Comparison of ENCODE assay signal across 24 cellular contexts in the genomic region with DNA sequence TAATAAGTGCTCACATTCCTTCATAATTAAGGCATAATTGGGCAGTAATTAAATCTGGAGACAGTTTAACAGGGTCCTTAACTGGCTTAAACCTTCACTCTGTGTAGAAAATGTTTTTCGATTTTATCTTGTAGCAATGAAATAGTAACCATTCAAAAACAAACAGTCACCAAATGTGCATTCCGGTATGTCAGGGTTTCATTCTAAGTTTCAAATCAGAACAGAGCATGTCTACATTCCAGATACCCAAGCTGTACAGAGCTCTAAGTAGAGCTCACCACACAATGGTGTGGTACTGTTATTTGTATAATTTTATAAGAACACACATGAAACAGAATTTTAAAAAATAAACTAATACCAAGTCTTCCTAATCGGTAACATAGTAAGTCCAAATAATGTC. TPM values are rescaled to one million over a fixed set of nuclear protein-coding genes. Genes with fewer than 3 reads are reported as not detected.
DNase-seq lines count a peak whose midpoint lies in the region; ATAC-seq and TF ChIP-seq lines count a peak whose summit lies in the region.
"Had no signal": no experiment of that assay in that cellular context is flagged by ENCODE, and none has a peak within 500 bp of the region (broad histone marks: within the 10 kb centered on the region; RNA-seq: fewer than 3 reads in every experiment).

No MANE protein-coding gene starts in this region.

- TF ChIP-seq EP300 in SK-N-SH (IDR thresholded peaks at IDR 0.05; ENCODE audit: borderline replicate concordance in 1 of 2, low read depth in 1 of 2, low read length in 1 of 2), result no peak

- H2AFZ ChIP-seq in SK-N-SH (ENCODE audit: low read depth), result no peak overlapping the region

- POLR2A ChIA-PET in SK-N-SH (lab: Yijun Ruan, JAX), result no interaction called here

- no peaks in the 10 kb centered on the region for H3F3A ChIP-seq in SK-N-SH (replicated peaks; ENCODE audit: insufficient read depth)

- no peak overlapping the region for H3K4me3 ChIP-seq in SK-N-SH (ENCODE audit: low read depth in 2 of 2, low read length in 1 of 2)
- H3K4me3 ChIP-seq in adipocyte (ENCODE audit: low read length), result no peak overlapping the region
- no peak overlapping the region for H3K4me3 ChIP-seq in thyroid gland (replicated peaks in 1 of 3)

- H3K4me1 Mint-ChIP-seq in stimulated activated effector memory CD8-positive, alpha-beta T cell treated with anti-CD3 and anti-CD28 coated beads, Interleukin-12 subunit alpha, Interleukin-12 subunit beta, amount 100 ng/mL, for 72 hours, result peaks cover 42% of the 10 kb centered on the region

- no peak overlapping the region for H3K4me3 Mint-ChIP-seq in stimulated activated effector memory CD8-positive, alpha-beta T cell treated with anti-CD3 and anti-CD28 coated beads, Interleukin-12 subunit alpha, Interleukin-12 subunit beta, amount 100 ng/mL, for 72 hours
- H3K4me3 Mint-ChIP-seq: CD4-positive, CD25-positive, alpha-beta regulatory T cell had no signal

- H3K36me3 Mint-ChIP-seq in stimulated activated effector memory CD8-positive, alpha-beta T cell treated with anti-CD3 and anti-CD28 coated beads, Interleukin-12 subunit alpha, Interleukin-12 subunit beta, amount 100 ng/mL, for 72 hours, result peaks cover 71% of the 10 kb centered on the region

- H3K27ac Mint-ChIP-seq in stimulated activated effector memory CD8-positive, alpha-beta T cell treated with anti-CD3 and anti-CD28 coated beads, Interleukin-12 subunit alpha, Interleukin-12 subunit beta, amount 100 ng/mL, for 72 hours, result peak overlapping the region; percentile 43

- CTCF ChIA-PET in SK-N-SH (lab: Yijun Ruan, JAX), result interaction anchor here (0.9 to 1.6 kb wide), 2 partner anchors 14 to 15 kb away, joined by 3 to 4 read pairs; no protein-coding TSS in a partner anchor

- H3K36me3 ChIP-seq in SK-N-SH (replicated peaks in 1 of 2; ENCODE audit: control insufficient read depth in 1 of 2, insufficient read depth in 2 of 2, low read length in 1 of 2) (peaks cover 10 to 13% of the 10 kb centered on the region in 2 experiments), adipocyte (ENCODE audit: control insufficient read depth, insufficient read depth, low read length, severe bottlenecking) (peaks cover 18% of the 10 kb centered on the region), thyroid gland (no peaks in the 10 kb centered on the region)

- peaks cover 9% of the 10 kb centered on the region for H4K20me1 ChIP-seq in SK-N-SH (ENCODE audit: insufficient read depth)

- peaks cover 46% of the 10 kb centered on the region for H3K79me2 ChIP-seq in SK-N-SH (ENCODE audit: insufficient read depth)

- H3K4me1 ChIP-seq in SK-N-SH (ENCODE audit: control insufficient read depth in 1 of 2, insufficient read depth in 2 of 2, low read depth in 1 of 2, low read length in 1 of 2) (peaks cover 0 to 2% of the 10 kb centered on the region in 2 experiments; a peak in 2 of 4 replicates), adipocyte (ENCODE audit: control insufficient read depth, insufficient read depth, low read length) (peaks cover 36% of the 10 kb centered on the region), thyroid gland (peaks cover 15 to 19% of the 10 kb centered on the region in 2 donors)

- H3K9ac ChIP-seq in SK-N-SH (no peak overlapping the region), adipocyte (ENCODE audit: low read length) (no peak overlapping the region)
- H3K9ac ChIP-seq: KMS-11 had no signal

- DNase-seq in SK-N-SH (no peak), adipocyte (ENCODE audit: low read depth) (peak; percentile 32), hepatic stellate cell (ENCODE audit: low spot score) (peak; percentile 18), kidney glomerular epithelial cell (lab: John Stamatoyannopoulos, UW) (no peak), AG20443 (ENCODE audit: low spot score) (no peak), thyroid gland (no peak)
- DNase-seq in stimulated activated effector memory CD8-positive, alpha-beta T cell treated with anti-CD3 and anti-CD28 coated beads, Interleukin-12 subunit alpha, Interleukin-12 subunit beta, amount 100 ng/mL, for 72 hours (ENCODE audit: low spot score in 2 of 2), result no peak
- DNase-seq: CD4-positive, CD25-positive, alpha-beta regulatory T cell; COR-L47; DND-41; GOT3; HCEC 1CT; NCI-H1105; NCI-H146; NCI-H2029 treated with DMSO at 0.1 percent for 48 hours; NCI-H226; NCI-H510A treated with DMSO at 0.1 percent for 48 hours; NCI-H748 treated with DMSO at 0.1 percent for 48 hours; NK-92 treated with Interleukin-12 subunit alpha and Interleukin-12 subunit beta, amount 100 ng/mL, for 24 hours; SIG-M5 had no signal

- intact Hi-C loops in thyroid gland (cut with DNase I), result no loop called here

- 91% methylated on average over 3 of the region's 3 CpGs for WGBS in SK-N-SH (ENCODE audit: low lambda C conversion rate)
- 88 to 96% methylated on average over 3 of the region's 3 CpGs for WGBS in thyroid gland, 2 donors

- ATAC-seq in SK-N-SH treated with all-trans-retinoic acid at 6 μM for 48 hours, result 0 out of 3 replicates have a peak, but pooled peaks have one; percentile 37
- no peak for ATAC-seq in stimulated activated effector memory CD8-positive, alpha-beta T cell treated with anti-CD3 and anti-CD28 coated beads, Interleukin-12 subunit alpha, Interleukin-12 subunit beta, amount 100 ng/mL, for 72 hours
- ATAC-seq: Panc1 had no signal

- H3K9me2 ChIP-seq in SK-N-SH, result no peaks in the 10 kb centered on the region

- no peaks in the 10 kb centered on the region for H3K27me3 ChIP-seq in SK-N-SH (ENCODE audit: insufficient read depth)
- H3K27me3 ChIP-seq in adipocyte (replicated peaks; ENCODE audit: control insufficient read depth, insufficient read depth, low read length), result no peaks in the 10 kb centered on the region
- no peaks in the 10 kb centered on the region for H3K27me3 ChIP-seq in thyroid gland

- H3K9me3 Mint-ChIP-seq in stimulated activated effector memory CD8-positive, alpha-beta T cell treated with anti-CD3 and anti-CD28 coated beads, Interleukin-12 subunit alpha, Interleukin-12 subunit beta, amount 100 ng/mL, for 72 hours, result no peaks in the 10 kb centered on the region

- TF ChIP-seq RAD21 in SK-N-SH (IDR thresholded peaks at IDR 0.05; ENCODE audit: low read length), result no peak

- TF ChIP-seq POLR2A in thyroid gland (IDR thresholded peaks at IDR 0.05), result no peak

- no peak for TF ChIP-seq CTCF in SK-N-SH (IDR thresholded peaks at IDR 0.05)
- no peak for TF ChIP-seq CTCF in thyroid gland (IDR thresholded peaks at IDR 0.05)

- no peak overlapping the region for H3K4me2 ChIP-seq in SK-N-SH
- H3K4me2 ChIP-seq: KMS-11 had no signal

- no peak overlapping the region for H3K27ac ChIP-seq in SK-N-SH (ENCODE audit: low read depth in 2 of 2, low read length in 1 of 2)
- no peak overlapping the region for H3K27ac ChIP-seq in thyroid gland
- H3K27ac ChIP-seq: 22Rv1, KMS-11 had no signal

- H3K9me3 ChIP-seq in SK-N-SH, result no peaks in the 10 kb centered on the region
- no peaks in the 10 kb centered on the region for H3K9me3 ChIP-seq in adipocyte (ENCODE audit: control insufficient read depth, low read length)
- no peaks in the 10 kb centered on the region for H3K9me3 ChIP-seq in thyroid gland

TF ChIP-seq in SK-N-SH treated with all-trans-retinoic acid at 6 μM for 48 hours, 23 proteins besides CTCF, POLR2A, EP300 and RAD21:
- TF ChIP-seq ISL1 (CRISPR knock-in tag; IDR thresholded peaks at IDR 0.05) (peak; percentile 16; the same call in 1 of the 2 replicates), ZNF8 (CRISPR knock-in tag; IDR thresholded peaks at IDR 0.05) (peak; percentile 16; the same call in 1 of the 2 replicates), RARB (CRISPR knock-in tag; IDR thresholded peaks at IDR 0.05) (no peak)
- TF ChIP-seq, protein P1, sequence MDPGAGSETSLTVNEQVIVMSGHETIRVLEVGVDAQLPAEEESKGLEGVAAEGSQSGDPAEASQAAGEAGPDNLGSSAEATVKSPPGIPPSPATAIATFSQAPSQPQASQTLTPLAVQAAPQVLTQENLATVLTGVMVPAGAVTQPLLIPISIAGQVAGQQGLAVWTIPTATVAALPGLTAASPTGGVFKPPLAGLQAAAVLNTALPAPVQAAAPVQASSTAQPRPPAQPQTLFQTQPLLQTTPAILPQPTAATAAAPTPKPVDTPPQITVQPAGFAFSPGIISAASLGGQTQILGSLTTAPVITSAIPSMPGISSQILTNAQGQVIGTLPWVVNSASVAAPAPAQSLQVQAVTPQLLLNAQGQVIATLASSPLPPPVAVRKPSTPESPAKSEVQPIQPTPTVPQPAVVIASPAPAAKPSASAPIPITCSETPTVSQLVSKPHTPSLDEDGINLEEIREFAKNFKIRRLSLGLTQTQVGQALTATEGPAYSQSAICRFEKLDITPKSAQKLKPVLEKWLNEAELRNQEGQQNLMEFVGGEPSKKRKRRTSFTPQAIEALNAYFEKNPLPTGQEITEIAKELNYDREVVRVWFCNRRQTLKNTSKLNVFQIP (CRISPR knock-in tag; IDR thresholded peaks at IDR 0.05; ENCODE audit: borderline replicate concordance, low read depth), result no peak

TF ChIP-seq in SK-N-SH, 30 proteins besides CTCF, POLR2A, EP300 and RAD21 (continues in another document):
- no peak for TF ChIP-seq POLR2AphosphoS5 (IDR thresholded peaks at IDR 0.05; ENCODE audit: low read depth, low read length)
- no peak for TF ChIP-seq CHD2 (IDR thresholded peaks at IDR 0.05; ENCODE audit: low read length, partially characterized antibody)
- no peak for TF ChIP-seq RFX5 (IDR thresholded peaks at IDR 0.05; ENCODE audit: low read length)
- no peak for TF ChIP-seq FOSL2 (IDR thresholded peaks at IDR 0.05; ENCODE audit: borderline replicate concordance, low read depth)
- no peak for TF ChIP-seq TEAD4 (IDR thresholded peaks at IDR 0.05; ENCODE audit: borderline replicate concordance, insufficient read depth)
- TF ChIP-seq, protein P2, sequence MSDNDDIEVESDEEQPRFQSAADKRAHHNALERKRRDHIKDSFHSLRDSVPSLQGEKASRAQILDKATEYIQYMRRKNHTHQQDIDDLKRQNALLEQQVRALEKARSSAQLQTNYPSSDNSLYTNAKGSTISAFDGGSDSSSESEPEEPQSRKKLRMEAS (IDR thresholded peaks at IDR 0.05; ENCODE audit: low read depth), result no peak

RNA-seq across cellular contexts. Expression of a gene that starts 52.6 kb away (rescaled TPM):
- 36.3 and 45.1 TPM in 2 replicates for polyA plus RNA-seq in SK-N-SH (2012; rRNA removed)
- polyA plus RNA-seq in SK-N-SH (2012; cell fraction: cytosol; rRNA removed), result 55.8 and 59.9 TPM in 2 replicates
- 11.6 and 25.2 TPM in 2 replicates for polyA plus RNA-seq in SK-N-SH (2012; cell fraction: nucleus; rRNA removed)
- total RNA-seq in thyroid gland, result 100 to 1,000 TPM in 3 of 4 donors, 10 to 100 TPM in 1; 91.1 to 157 (median 129) TPM

Comparison
In these comparisons a context has a peak if more than half of its experiments do, and no peak if none do; other contexts are left out.
1. DNase-seq: peak in adipocyte (single experiment) and hepatic stellate cell (single experiment); none in SK-N-SH (single experiment), stimulated activated effector memory CD8-positive, alpha-beta T cell treated with anti-CD3 and anti-CD28 coated beads, Interleukin-12 subunit alpha, Interleukin-12 subunit beta, amount 100 ng/mL, for 72 hours (0 of 2), kidney glomerular epithelial cell (single experiment), AG20443 (single experiment) and thyroid gland (0 of 2).